In genomic region chr15:100349696-100350433, GRCh38 we compare ENCODE assay signal across 8 cellular contexts. TPM values are rescaled to one million over a fixed set of nuclear protein-coding genes. Genes with fewer than 3 reads are reported as not detected.
DNase-seq lines count a peak whose midpoint lies in the region; ATAC-seq and TF ChIP-seq lines count a peak whose summit lies in the region.

No MANE protein-coding gene starts in this region.

- peaks cover 7% of the 10 kb centered on the region for H3K4me1 Mint-ChIP-seq in chondrocyte (ENCODE audit: low read depth)

- ATAC-seq in GM18519 (IDR thresholded peaks at IDR 0.05; ENCODE audit: low FRiP score, unreplicated experiment) = peak; percentile 88
- ATAC-seq in HG03095 (IDR thresholded peaks at IDR 0.05; ENCODE audit: unreplicated experiment) = peak; percentile 89

- H3K9me3 Mint-ChIP-seq in chondrocyte (ENCODE audit: low read depth) = peaks cover 5% of the 10 kb centered on the region

- peak overlapping the region; percentile 84 for H3K4me3 Mint-ChIP-seq in chondrocyte (ENCODE audit: unreplicated experiment)

- peaks cover 1% of the 10 kb centered on the region for H3K36me3 Mint-ChIP-seq in chondrocyte (ENCODE audit: low read depth)

- H3K27me3 Mint-ChIP-seq in chondrocyte (ENCODE audit: low read depth) = peaks cover 18% of the 10 kb centered on the region

- in situ Hi-C loops in ACHN (cut with HindIII; ENCODE audit: low pct_ligation_motif_present, low pct_unique_long_range_greater_than_20kb, low sequenced_read_pairs) = no loop called here

- TF ChIP-seq CTCF in chondrocyte (IDR thresholded peaks at IDR 0.05) = peak; percentile 83

- peak overlapping the region; percentile 93 for H3K27ac Mint-ChIP-seq in chondrocyte (ENCODE audit: unreplicated experiment)

- DNase-seq in ACHN = peak; percentile 79
- DNase-seq in NCI-H226 = peak; percentile 90
- DNase-seq in activated CD4-positive, alpha-beta T cell treated with anti-CD3 and anti-CD28 coated beads for 24 hours (ENCODE audit: low read depth in 2 of 2) = peak; percentile 82 to 83
- no peak for DNase-seq in chondrocyte (ENCODE audit: low spot score)
- peak; percentile 81 for DNase-seq in kidney glomerular epithelial cell (lab: John Stamatoyannopoulos, UW)
- DNase-seq in stimulated activated CD4-positive, alpha-beta T cell treated with anti-CD3 and anti-CD28 coated beads, Interleukin-15, amount 100 ng/mL, for 24 hours = peak; percentile 91

RNA-seq across cellular contexts. Expression of gene ADAMTS17, which starts 8.1 kb away (rescaled TPM):
- total RNA-seq in chondrocyte = 3.4 to 3.9 TPM (median 3.4 TPM) in 3 replicates
